18 cellular contexts compared by ENCODE assay signal in genomic region chr3:13336592-13336991, GRCh38.
"Had no signal": no experiment of that assay in that cellular context is flagged by ENCODE, and none has a peak within 500 bp of the region (broad histone marks: within the 10 kb centered on the region; RNA-seq: fewer than 3 reads in every experiment).

No MANE protein-coding gene starts in this region.

- H3K9me3 Mint-ChIP-seq: activated T-cell treated with anti-CD3 and anti-CD28 coated beads, Interleukin-2, amount 50 U/mL, for 72 hours; dendritic cell treated with granulocyte-macrophage colony-stimulating factor and Interleukin-4, amounts not matched to agents 40 ng/mL and 50 ng/mL, for 4 days; mesothelial cell of epicardium had no signal

- H3K4me3 ChIP-seq: lower lobe of right lung, ovary, sigmoid colon, spleen, thyroid gland had no signal

- H3K36me3 ChIP-seq: brain microvascular endothelial cell, ovary, thyroid gland had no signal

- H3K27ac ChIP-seq: brain microvascular endothelial cell, foreskin keratinocyte, lower lobe of right lung, ovary, sigmoid colon, thyroid gland had no signal

- H3K4me3 Mint-ChIP-seq: activated T-cell treated with anti-CD3 and anti-CD28 coated beads, Interleukin-2, amount 50 U/mL, for 72 hours; dendritic cell treated with granulocyte-macrophage colony-stimulating factor and Interleukin-4, amounts not matched to agents 40 ng/mL and 50 ng/mL, for 4 days; mesothelial cell of epicardium had no signal

- DNase-seq: activated CD4-positive, alpha-beta T cell treated with anti-CD3 and anti-CD28 coated beads, Interleukin-2, amount 50 U/mL, for 4 hours; activated CD4-positive, CD25-positive, alpha-beta regulatory T cell treated with anti-CD3 and anti-CD28 coated beads, Interleukin-2, amount 50 U/mL, for 72 hours; activated T-cell treated with anti-CD3 and anti-CD28 coated beads, Interleukin-2, amount 50 U/mL, for 72 hours; anterior cingulate cortex; brain microvascular endothelial cell; effector memory CD4-positive, alpha-beta T cell; foreskin keratinocyte; head of caudate nucleus; left cardiac atrium; lower lobe of right lung; ovary; sigmoid colon; spleen; T-helper 9 cell; thyroid gland had no signal

- H3K36me3 Mint-ChIP-seq: mesothelial cell of epicardium had no signal

- H3K4me1 ChIP-seq: foreskin keratinocyte, lower lobe of right lung, sigmoid colon, thyroid gland had no signal

- H3K4me1 Mint-ChIP-seq: mesothelial cell of epicardium had no signal

- H3K9me3 ChIP-seq: lower lobe of right lung, ovary, sigmoid colon, spleen, thyroid gland had no signal

- H3K27ac Mint-ChIP-seq: activated T-cell treated with anti-CD3 and anti-CD28 coated beads, Interleukin-2, amount 50 U/mL, for 72 hours; dendritic cell treated with granulocyte-macrophage colony-stimulating factor and Interleukin-4, amounts not matched to agents 40 ng/mL and 50 ng/mL, for 4 days; mesothelial cell of epicardium had no signal

- ATAC-seq: activated T-cell treated with anti-CD3 and anti-CD28 coated beads, Interleukin-2, amount 50 U/mL, for 72 hours; foreskin keratinocyte; left cardiac atrium; lower lobe of right lung had no signal

- FAIRE-seq: urothelium cell line had no signal

- H3K27me3 ChIP-seq: brain microvascular endothelial cell, ovary, sigmoid colon, spleen, thyroid gland had no signal

- H3K27me3 Mint-ChIP-seq: dendritic cell treated with granulocyte-macrophage colony-stimulating factor and Interleukin-4, amounts not matched to agents 40 ng/mL and 50 ng/mL, for 4 days had no signal
